Comparison of ENCODE assay signal across 9 cellular contexts in the genomic region with DNA sequence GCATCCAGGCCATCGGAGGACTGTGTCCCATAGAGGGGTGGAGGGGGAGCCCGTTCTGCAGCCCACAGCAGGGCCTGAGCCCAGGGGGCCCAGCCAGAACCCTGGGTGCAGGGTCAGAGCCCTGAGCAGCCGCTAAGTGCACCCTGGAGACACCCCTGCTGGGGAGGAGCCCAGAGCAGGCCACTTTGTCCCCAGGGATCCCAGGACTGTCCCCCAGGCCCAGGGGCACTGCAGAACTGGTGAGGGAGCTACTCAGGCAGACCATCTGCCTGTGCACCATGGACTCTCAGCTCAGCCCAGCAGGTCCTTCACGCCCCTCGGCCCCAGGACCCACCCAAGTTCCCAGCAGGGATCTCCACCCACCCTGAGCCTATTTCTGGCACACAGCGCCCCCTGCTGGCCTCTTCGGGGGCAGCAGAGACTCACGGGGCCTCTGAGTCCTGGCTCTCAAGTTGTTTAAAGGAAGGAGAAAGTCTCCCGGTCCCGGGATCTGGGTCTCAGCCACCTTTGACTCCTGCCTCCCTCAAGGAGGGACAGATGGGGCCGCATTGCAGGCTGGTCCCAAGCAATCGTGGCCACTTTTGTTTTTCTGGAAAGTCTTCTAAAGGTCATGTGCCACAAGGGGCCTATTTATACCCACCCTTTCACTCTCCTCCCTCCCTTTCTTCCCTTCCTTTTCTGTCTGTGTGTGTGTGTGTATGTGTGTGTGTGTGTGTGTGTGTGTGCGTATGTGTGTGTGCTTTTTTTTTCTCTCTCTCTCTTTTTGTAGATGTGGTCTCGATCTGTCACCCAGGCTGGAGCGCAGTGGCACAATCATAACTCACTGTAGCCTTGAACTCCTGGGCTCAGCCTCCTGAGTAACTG.
DNase-seq lines count a peak whose midpoint lies in the region; ATAC-seq, FAIRE-seq and TF ChIP-seq lines count a peak whose summit lies in the region.
"Had no signal": no experiment of that assay in that cellular context is flagged by ENCODE, and none has a peak within 500 bp of the region (broad histone marks: within the 10 kb centered on the region; RNA-seq: fewer than 3 reads in every experiment).

No MANE protein-coding gene starts in this region.

- peaks cover 4% of the 10 kb centered on the region for H3K27me3 Mint-ChIP-seq in activated B cell treated with CpG ODN at 0.5 μM for 24 hours

- no TSS peak for BruUV-seq in HepG2 (replicated peaks; lab: Mats Ljungman, UMichigan)

- no peak for TF ChIP-seq EP300 in HepG2 (IDR thresholded peaks at IDR 0.05; ENCODE audit: low read depth in 2 of 2, low read length in 2 of 2)
- TF ChIP-seq EP300 in HepG2 (CRISPR knock-in tag; IDR thresholded peaks at IDR 0.05; ENCODE audit: borderline replicate concordance): no peak

- H3K4me1 ChIP-seq in HepG2 (ENCODE audit: insufficient read depth, low read length): peaks cover 48% of the 10 kb centered on the region

- H3K4me2 ChIP-seq in HepG2 (ENCODE audit: low read depth, low read length): peak overlapping the region; percentile 43

- CTCF ChIA-PET in activated B cell treated with CpG ODN at 0.5 μM for 24 hours (lab: Charles Lee) (no interaction called here), HepG2 (lab: Yijun Ruan, JAX; ENCODE audit: low intra/inter-chr PET ratio, low total read pairs) (interaction anchor here (0.7 kb wide), 1 partner anchor 81 kb away, joined by 3 read pairs; no protein-coding TSS in a partner anchor)

- H3K9me3 ChIP-seq in HepG2 (ENCODE audit: low read length): no peaks in the 10 kb centered on the region

- H3K4me1 Mint-ChIP-seq in activated B cell treated with CpG ODN at 0.5 μM for 24 hours: no peaks in the 10 kb centered on the region
- H3K4me1 Mint-ChIP-seq: activated naive CD4-positive, alpha-beta T cell treated with anti-CD3 and anti-CD28 coated beads, Interleukin-2, amount 50 U/mL, for 24 hours had no signal

- H3K9ac ChIP-seq in HepG2 (ENCODE audit: insufficient read depth, low read depth, low read length): no peak overlapping the region

- peak; percentile 58 for ATAC-seq in activated B cell treated with CpG ODN at 0.5 μM for 24 hours (ENCODE audit: low read depth)
- peak; percentile 68 for ATAC-seq in HepG2
- no peak for ATAC-seq in HG03521 (IDR thresholded peaks at IDR 0.05; ENCODE audit: unreplicated experiment)

- peak; percentile 27; the same call in 1 of the 2 replicates for TF ChIP-seq RAD21 in HepG2 (CRISPR knock-in tag; IDR thresholded peaks at IDR 0.05)

- no peak for FAIRE-seq in HepG2 (lab: Jason Lieb, UNC)

- H4K20me1 ChIP-seq in HepG2 (ENCODE audit: insufficient read depth, low read length): no peaks in the 10 kb centered on the region

- no peak overlapping the region for H3K4me3 ChIP-seq in LNCaP clone FGC (ENCODE audit: low read depth, low read length)
- no peak overlapping the region for H3K4me3 ChIP-seq in cardiac fibroblast (replicated peaks in 1 of 2; ENCODE audit: low read depth in 2 of 2, low read length in 2 of 2)
- peak overlapping the region in 1 of 3 experiments; percentile 30; a peak in 1 of 6 replicates for H3K4me3 ChIP-seq in HepG2 (replicated peaks in 1 of 3; ENCODE audit: insufficient read depth in 1 of 3, low read depth in 2 of 3, low read length in 3 of 3)

- WGBS in HepG2 (ENCODE audit: low lambda C conversion rate): 20% methylated on average over 10 of the region's 15 CpGs

- H3K27ac Mint-ChIP-seq in activated B cell treated with CpG ODN at 0.5 μM for 24 hours: no peak overlapping the region

- H3K36me3 ChIP-seq in HepG2 (replicated peaks in 1 of 2; ENCODE audit: control insufficient read depth in 1 of 2, insufficient read depth in 2 of 2, low read length in 2 of 2): no peaks in the 10 kb centered on the region

- H3K27me3 ChIP-seq in HepG2 (ENCODE audit: control insufficient read depth in 1 of 2, insufficient read depth in 2 of 2, low read length in 2 of 2): no peaks in the 10 kb centered on the region

- in situ Hi-C loops in HepG2 (cut with HindIII; ENCODE audit: extremely low pct_ligation_motif_present, low pct_unique_long_range_greater_than_20kb): loop anchor here (5.0 kb wide), 1 partner anchor 733 kb away; no protein-coding TSS in a partner anchor

- no peak overlapping the region for H2AFZ ChIP-seq in HepG2 (ENCODE audit: low read length)

- peak; percentile 74 for TF ChIP-seq CTCF in LNCaP clone FGC (IDR thresholded peaks at IDR 0.05; ENCODE audit: control insufficient read depth, extremely low read depth, insufficient read depth)
- no peak for TF ChIP-seq CTCF in activated B cell treated with CpG ODN at 0.5 μM for 24 hours (IDR thresholded peaks at IDR 0.05)
- TF ChIP-seq CTCF in cardiac fibroblast (IDR thresholded peaks at IDR 0.05; ENCODE audit: low read depth, low read length): peak; percentile 91
- peak; percentile 86 for TF ChIP-seq CTCF in HepG2 (CRISPR knock-in tag; IDR thresholded peaks at IDR 0.05)

- no peaks in the 10 kb centered on the region for H3K36me3 Mint-ChIP-seq in activated B cell treated with CpG ODN at 0.5 μM for 24 hours (ENCODE audit: low read depth)
- H3K36me3 Mint-ChIP-seq: activated naive CD4-positive, alpha-beta T cell treated with anti-CD3 and anti-CD28 coated beads, Interleukin-2, amount 50 U/mL, for 24 hours had no signal

- POLR2A ChIA-PET in activated B cell treated with CpG ODN at 0.5 μM for 24 hours (lab: Charles Lee) (no interaction called here), HepG2 (lab: Yijun Ruan, JAX) (no interaction called here)

- H3K4me3 Mint-ChIP-seq in activated B cell treated with CpG ODN at 0.5 μM for 24 hours: no peak overlapping the region
- H3K4me3 Mint-ChIP-seq: activated naive CD4-positive, alpha-beta T cell treated with anti-CD3 and anti-CD28 coated beads, Interleukin-2, amount 50 U/mL, for 24 hours had no signal

- no peaks in the 10 kb centered on the region for H3K9me3 Mint-ChIP-seq in activated B cell treated with CpG ODN at 0.5 μM for 24 hours
- H3K9me3 Mint-ChIP-seq: activated naive CD4-positive, alpha-beta T cell treated with anti-CD3 and anti-CD28 coated beads, Interleukin-2, amount 50 U/mL, for 24 hours had no signal

- peak; percentile 58 for DNase-seq in EH (ENCODE audit: low read depth)
- DNase-seq in LNCaP clone FGC (ENCODE audit: low read depth): no peak
- DNase-seq in activated B cell treated with CpG ODN at 0.5 μM for 24 hours: peak; percentile 54
- DNase-seq in cardiac fibroblast (ENCODE audit: low read depth in 2 of 2): peak; percentile 52 to 53
- peak; percentile 34 for DNase-seq in HepG2 (ENCODE audit: low spot score)
- peak; percentile 13 to 41 (median 13) for DNase-seq in stimulated activated CD4-positive, alpha-beta T cell treated with anti-CD3 and anti-CD28 coated beads, TNF-alpha, amount 100 ng/mL, for 4 hours (ENCODE audit: low read depth in 3 of 3)
- DNase-seq in DMS79 (lab: John Stamatoyannopoulos, UW): no peak

- intact Hi-C loops in activated B cell treated with CpG ODN at 0.5 μM for 24 hours (cut with micrococcal nuclease): loop anchor here (1.0 kb wide), 1 partner anchor 175 kb away; no protein-coding TSS in a partner anchor
- intact Hi-C loops in HepG2 (cut with micrococcal nuclease; ENCODE audit: unreplicated experiment): no loop called here

- H3K79me2 ChIP-seq in HepG2 (ENCODE audit: insufficient read depth, low read length): no peaks in the 10 kb centered on the region

- TF ChIP-seq POLR2A in HepG2 (IDR thresholded peaks at IDR 0.05; ENCODE audit: insufficient read depth in 1 of 2, low read depth in 2 of 2, low read length in 2 of 2): no peak

- H3K27ac ChIP-seq in HepG2 (ENCODE audit: extremely low read length, insufficient read depth, low read length): no peak overlapping the region

TF ChIP-seq in HepG2, 621 proteins besides CTCF, POLR2A, EP300 and RAD21 (continues in another document):
- TF ChIP-seq KDM2A (CRISPR knock-in tag; IDR thresholded peaks at IDR 0.05; ENCODE audit: borderline replicate concordance, low read depth): 0 out of 2 replicates have a peak, but pooled peaks have one; percentile 30
- TF ChIP-seq SALL1 (CRISPR knock-in tag; IDR thresholded peaks at IDR 0.05): peak; percentile 24; the same call in 1 of the 2 replicates
- TF ChIP-seq ATF1 (CRISPR knock-in tag; IDR thresholded peaks at IDR 0.05): no peak
- TF ChIP-seq, protein P1, sequence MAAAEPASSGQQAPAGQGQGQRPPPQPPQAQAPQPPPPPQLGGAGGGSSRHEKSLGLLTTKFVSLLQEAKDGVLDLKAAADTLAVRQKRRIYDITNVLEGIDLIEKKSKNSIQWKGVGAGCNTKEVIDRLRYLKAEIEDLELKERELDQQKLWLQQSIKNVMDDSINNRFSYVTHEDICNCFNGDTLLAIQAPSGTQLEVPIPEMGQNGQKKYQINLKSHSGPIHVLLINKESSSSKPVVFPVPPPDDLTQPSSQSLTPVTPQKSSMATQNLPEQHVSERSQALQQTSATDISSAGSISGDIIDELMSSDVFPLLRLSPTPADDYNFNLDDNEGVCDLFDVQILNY (CRISPR knock-in tag; conservative IDR thresholded peaks at IDR 0.05): no peak
- no peak for TF ChIP-seq MTF1 (CRISPR knock-in tag; IDR thresholded peaks at IDR 0.05)
- TF ChIP-seq NONO (IDR thresholded peaks at IDR 0.05): no peak
- TF ChIP-seq NONO (CRISPR knock-in tag; conservative IDR thresholded peaks at IDR 0.05): 0 out of 2 replicates have a peak, but pooled peaks have one; percentile 32
- TF ChIP-seq, protein P2, sequence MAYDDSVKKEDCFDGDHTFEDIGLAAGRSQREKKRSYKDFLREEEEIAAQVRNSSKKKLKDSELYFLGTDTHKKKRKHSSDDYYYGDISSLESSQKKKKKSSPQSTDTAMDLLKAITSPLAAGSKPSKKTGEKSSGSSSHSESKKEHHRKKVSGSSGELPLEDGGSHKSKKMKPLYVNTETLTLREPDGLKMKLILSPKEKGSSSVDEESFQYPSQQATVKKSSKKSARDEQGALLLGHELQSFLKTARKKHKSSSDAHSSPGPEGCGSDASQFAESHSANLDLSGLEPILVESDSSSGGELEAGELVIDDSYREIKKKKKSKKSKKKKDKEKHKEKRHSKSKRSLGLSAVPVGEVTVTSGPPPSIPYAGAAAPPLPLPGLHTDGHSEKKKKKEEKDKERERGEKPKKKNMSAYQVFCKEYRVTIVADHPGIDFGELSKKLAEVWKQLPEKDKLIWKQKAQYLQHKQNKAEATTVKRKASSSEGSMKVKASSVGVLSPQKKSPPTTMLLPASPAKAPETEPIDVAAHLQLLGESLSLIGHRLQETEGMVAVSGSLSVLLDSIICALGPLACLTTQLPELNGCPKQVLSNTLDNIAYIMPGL (CRISPR knock-in tag; IDR thresholded peaks at IDR 0.05; ENCODE audit: borderline replicate concordance in 1 of 2, low read depth in 1 of 2): peak in 1 of 2 experiments; percentile 40; a peak in 1 of 4 replicates
- 0 out of 2 replicates have a peak, but pooled peaks have one; percentile 18 for TF ChIP-seq SMAD3 (CRISPR knock-in tag; IDR thresholded peaks at IDR 0.05)

Comparison
In these comparisons a context has a peak if more than half of its experiments do, and no peak if none do; other contexts are left out.
1. DNase-seq: peak in EH (single experiment), activated B cell treated with CpG ODN at 0.5 μM for 24 hours (single experiment), cardiac fibroblast (2 of 2), HepG2 (single experiment) and stimulated activated CD4-positive, alpha-beta T cell treated with anti-CD3 and anti-CD28 coated beads, TNF-alpha, amount 100 ng/mL, for 4 hours (3 of 3); none in LNCaP clone FGC (single experiment) and DMS79 (single experiment).